ENCODE assay signal across 1 cellular context in genomic region chr21:43292866-43293142, GRCh38.
TF ChIP-seq lines count a peak whose summit lies in the region.

No MANE protein-coding gene starts in this region.

TF ChIP-seq in K562, 482 proteins besides CTCF, POLR2A, EP300 and RAD21 (continued from another document):
- TF ChIP-seq ZNF263 (CRISPR knock-in tag; IDR thresholded peaks at IDR 0.05; ENCODE audit: borderline replicate concordance): peak; percentile 83
TF ChIP-seq in K562: peak in this region for 1.
